In genomic region chr2:40049782-40050181, GRCh38 we compare ENCODE assay signal across 16 cellular contexts.
A peak's percentile ranks its signal among the peaks of the same experiment; 100 is the strongest.
DNase-seq lines count a peak whose midpoint lies in the region; ATAC-seq and TF ChIP-seq lines count a peak whose summit lies in the region.
"Had no signal": no experiment of that assay in that cellular context is flagged by ENCODE, and none has a peak within 500 bp of the region (broad histone marks: within the 10 kb centered on the region; RNA-seq: fewer than 3 reads in every experiment).

No MANE protein-coding gene starts in this region.

- H3K4me3 ChIP-seq in AG10803 (ENCODE audit: low read length) (no peak overlapping the region), HFF-Myc (replicated peaks; ENCODE audit: low read depth, low read length) (no peak overlapping the region), lower leg skin (ENCODE audit: low read depth, poor library complexity, severe bottlenecking) (no peak overlapping the region)
- H3K4me3 ChIP-seq: BLaER1 treated with 17β-estradiol and CSF1 and Interleukin-3, amounts not matched to agents 10 nM and 100 nM; PC-9 had no signal

- 29 to 30% methylated on average over 1 of the region's 1 CpG for WGBS in lower leg skin, 2 donors

- ATAC-seq in HG03045 (IDR thresholded peaks at IDR 0.05; ENCODE audit: unreplicated experiment) = no peak
- ATAC-seq: Right ventricle myocardium inferior had no signal

- intact Hi-C loops in lower leg skin (cut with DNase I; ENCODE audit: low total_unique reads) = no loop called here

- TF ChIP-seq CTCF in AG10803 (conservative IDR thresholded peaks at IDR 0.05; ENCODE audit: low read length) (no peak), HFF-Myc (IDR thresholded peaks at IDR 0.05; ENCODE audit: low read depth, low read length, missing control alignments) (no peak), lower leg skin (IDR thresholded peaks at IDR 0.05) (no peak)

- TF ChIP-seq POLR2A in lower leg skin (IDR thresholded peaks at IDR 0.05) = no peak

- peak; percentile 57 for DNase-seq in AG10803 (ENCODE audit: low read depth)
- DNase-seq in HFF-Myc (ENCODE audit: extremely low read depth, low read depth) = peak; percentile 57
- DNase-seq in NCI-H748 treated with DMSO at 0.1 percent for 48 hours (lab: John Stamatoyannopoulos, UW) = peak; percentile 15
- peak; percentile 54 for DNase-seq in fibroblast of gingiva (ENCODE audit: low read depth)
- DNase-seq in NCI-H2196 treated with DMSO at 0.1 percent for 48 hours (lab: John Stamatoyannopoulos, UW; ENCODE audit: unreplicated experiment) = no peak
- no peak for DNase-seq in lower leg skin (ENCODE audit: low spot score in 2 of 2)
- DNase-seq: DMS153, KBM-7, NCI-H1048, NCI-H226, NCI-H526, PC-9, T-helper 2 cell had no signal

Comparison
In these comparisons a context has a peak if more than half of its experiments do, and no peak if none do; other contexts are left out.
1. DNase-seq: peak in AG10803 (single experiment), HFF-Myc (single experiment), NCI-H748 treated with DMSO at 0.1 percent for 48 hours (single experiment) and fibroblast of gingiva (single experiment); none in NCI-H2196 treated with DMSO at 0.1 percent for 48 hours (single experiment) and lower leg skin (0 of 2).